9 cellular contexts compared by ENCODE assay signal in the genomic region with DNA sequence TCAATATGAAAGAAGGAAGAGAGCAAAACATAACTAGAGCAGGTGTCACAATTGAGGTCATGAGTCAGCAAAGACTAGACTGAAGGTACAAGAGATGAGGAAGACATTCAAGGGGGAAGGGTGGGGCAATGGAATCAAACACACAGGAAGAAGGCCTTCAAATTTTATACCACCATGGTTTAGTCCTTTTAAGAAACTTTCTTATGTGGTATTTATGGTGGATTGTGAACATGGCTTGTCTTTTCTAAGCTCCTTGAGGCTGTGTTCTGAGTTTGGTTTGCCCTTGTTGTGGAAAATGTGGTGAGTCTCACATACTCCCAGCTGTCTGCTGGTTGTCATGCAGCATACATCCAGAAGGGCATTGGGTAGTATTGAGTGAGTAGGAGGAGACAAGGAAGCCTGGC.
DNase-seq lines count a peak whose midpoint lies in the region; ATAC-seq and TF ChIP-seq lines count a peak whose summit lies in the region.
"Had no signal": no experiment of that assay in that cellular context is flagged by ENCODE, and none has a peak within 500 bp of the region (broad histone marks: within the 10 kb centered on the region; RNA-seq: fewer than 3 reads in every experiment).

No MANE protein-coding gene starts in this region.

- H3K27me3 ChIP-seq in left lung (no peaks in the 10 kb centered on the region), tibial artery (no peaks in the 10 kb centered on the region)
- H3K27me3 ChIP-seq: cardiac muscle cell had no signal

- intact Hi-C loops in left lung (cut with DNase I) (no loop called here), tibial artery (cut with DNase I; ENCODE audit: low total_unique reads) (no loop called here)

- H3K4me3 ChIP-seq in left lung, result no peak overlapping the region
- H3K4me3 ChIP-seq in tibial artery, result no peak overlapping the region
- H3K4me3 ChIP-seq: cardiac muscle cell had no signal

- TF ChIP-seq CTCF in left lung (IDR thresholded peaks at IDR 0.05) (no peak), tibial artery (IDR thresholded peaks at IDR 0.05) (no peak)

- no peaks in the 10 kb centered on the region for H3K9me3 ChIP-seq in left lung
- H3K9me3 ChIP-seq in tibial artery, result no peaks in the 10 kb centered on the region

- H3K36me3 ChIP-seq in left lung, result no peaks in the 10 kb centered on the region
- H3K36me3 ChIP-seq in tibial artery, result no peaks in the 10 kb centered on the region
- H3K36me3 ChIP-seq: cardiac muscle cell had no signal

- DNase-seq in T-helper 1 cell (peak in 4 of 5 donors; percentile 24 to 70 (median 29)), left lung (no peak), tibial artery (no peak), SW 1271 (lab: John Stamatoyannopoulos, UW) (no peak), SW480 (ENCODE audit: low spot score) (no peak)

- H3K4me1 ChIP-seq in left lung (peaks cover 3 to 5% of the 10 kb centered on the region in 2 donors), tibial artery (no peaks in the 10 kb centered on the region)

- ATAC-seq in GM18873 (IDR thresholded peaks at IDR 0.05; ENCODE audit: low FRiP score, unreplicated experiment), result peak; percentile 82
- ATAC-seq in HG02763 (IDR thresholded peaks at IDR 0.05; ENCODE audit: unreplicated experiment), result peak; percentile 95
- peak; percentile 22 for ATAC-seq in left lung
- no peak for ATAC-seq in HG02970 (IDR thresholded peaks at IDR 0.05; ENCODE audit: low FRiP score, unreplicated experiment)

- H3K27ac ChIP-seq in left lung (no peak overlapping the region), tibial artery (no peak overlapping the region)
- H3K27ac ChIP-seq: cardiac muscle cell had no signal

Comparison
In these comparisons a context has a peak if more than half of its experiments do, and no peak if none do; other contexts are left out.
1. DNase-seq: peak in T-helper 1 cell (4 of 5); none in left lung (0 of 2), tibial artery (0 of 2), SW 1271 (0 of 2) and SW480 (single experiment).